21 cellular contexts compared by ENCODE assay signal in genomic region chr22:46883547-46883946, GRCh38.
"Had no signal": no experiment of that assay in that cellular context is flagged by ENCODE, and none has a peak within 500 bp of the region (broad histone marks: within the 10 kb centered on the region; RNA-seq: fewer than 3 reads in every experiment).

No MANE protein-coding gene starts in this region.

- H3K27ac Mint-ChIP-seq: activated CD4-positive, alpha-beta T cell treated with anti-CD3 and anti-CD28 coated beads for 36 hours; activated CD8-positive, alpha-beta T cell treated with anti-CD3 and anti-CD28 coated beads, Interleukin-2, amount 10 ng/mL, durations not matched to agents 7 days and 5 days; activated naive CD4-positive, alpha-beta T cell treated with anti-CD3 and anti-CD28 coated beads for 36 hours; activated naive CD8-positive, alpha-beta T cell had no signal

- DNase-seq: activated CD4-positive, alpha-beta T cell treated with anti-CD3 and anti-CD28 coated beads for 36 hours; activated CD4-positive, alpha-beta T cell treated with anti-CD3 and anti-CD28 coated beads, Interleukin-2, amount 50 U/mL, for 4 hours; activated CD8-positive, alpha-beta memory T cell treated with anti-CD3 and anti-CD28 coated beads, Interleukin-2, amount 50 U/mL, for 48 hours; activated CD8-positive, alpha-beta T cell treated with anti-CD3 and anti-CD28 coated beads, Interleukin-2, amount 10 ng/mL, durations not matched to agents 7 days and 5 days; activated effector memory CD4-positive, alpha-beta T cell treated with anti-CD3 and anti-CD28 coated beads, Interleukin-2, amount 50 U/mL, for 16 hours; activated naive CD4-positive, alpha-beta T cell treated with anti-CD3 and anti-CD28 coated beads for 36 hours; activated T-cell treated with anti-CD3 and anti-CD28 coated beads, Interleukin-2, amount 50 U/mL, for 1 hour; brain microvascular endothelial cell; Kasumi-1; KBM-7; NCI-H1048; NCI-H1930; NCI-H2107; NCI-H345; NCI-H510A; NCI-H82; SIG-M5; T-helper 1 cell had no signal

- H3K4me3 ChIP-seq: cardiac muscle cell had no signal

- H3K27ac ChIP-seq: brain microvascular endothelial cell, cardiac muscle cell, VCaP had no signal

- ATAC-seq: activated CD4-positive, alpha-beta T cell treated with anti-CD3 and anti-CD28 coated beads for 36 hours; activated CD8-positive, alpha-beta T cell treated with anti-CD3 and anti-CD28 coated beads, Interleukin-2, amount 10 ng/mL, durations not matched to agents 7 days and 5 days had no signal

- H3K27me3 Mint-ChIP-seq: activated CD4-positive, alpha-beta T cell treated with anti-CD3 and anti-CD28 coated beads for 36 hours; activated naive CD8-positive, alpha-beta T cell had no signal

- H3K4me1 Mint-ChIP-seq: activated CD4-positive, alpha-beta T cell treated with anti-CD3 and anti-CD28 coated beads for 36 hours had no signal

- H3K27me3 ChIP-seq: brain microvascular endothelial cell, cardiac muscle cell had no signal

- H3K36me3 ChIP-seq: brain microvascular endothelial cell, cardiac muscle cell had no signal

- H3K9me3 Mint-ChIP-seq: activated naive CD4-positive, alpha-beta T cell treated with anti-CD3 and anti-CD28 coated beads for 36 hours had no signal

- H3K4me3 Mint-ChIP-seq: activated CD4-positive, alpha-beta T cell treated with anti-CD3 and anti-CD28 coated beads for 36 hours; activated CD8-positive, alpha-beta T cell treated with anti-CD3 and anti-CD28 coated beads, Interleukin-2, amount 10 ng/mL, durations not matched to agents 7 days and 5 days; activated naive CD4-positive, alpha-beta T cell treated with anti-CD3 and anti-CD28 coated beads for 36 hours; activated naive CD8-positive, alpha-beta T cell had no signal
